In genomic region chr19:11140896-11141295, GRCh38 we compare ENCODE assay signal across 15 cellular contexts. TPM values are rescaled to one million over a fixed set of nuclear protein-coding genes. Genes with fewer than 3 reads are reported as not detected.
DNase-seq lines count a peak whose midpoint lies in the region; ATAC-seq and TF ChIP-seq lines count a peak whose summit lies in the region.
"Had no signal": no experiment of that assay in that cellular context is flagged by ENCODE, and none has a peak within 500 bp of the region (broad histone marks: within the 10 kb centered on the region; RNA-seq: fewer than 3 reads in every experiment).

No MANE protein-coding gene starts in this region.

- no peaks in the 10 kb centered on the region for H4K20me1 ChIP-seq in HCT116 (ENCODE audit: insufficient read depth)
- H4K20me1 ChIP-seq in neural progenitor cell (ENCODE audit: low read depth), result peaks cover 29% of the 10 kb centered on the region

- H3K4me3 ChIP-seq in HCT116 (replicated peaks in 1 of 2; ENCODE audit: low read depth in 1 of 2, low read length in 2 of 2) (no peak overlapping the region), neural progenitor cell (no peak overlapping the region), uterus (no peak overlapping the region)

- H3K9me2 ChIP-seq in HCT116 (ENCODE audit: insufficient read depth), result no peaks in the 10 kb centered on the region

- POLR2A ChIA-PET in HCT116 (lab: Charles Lee) (interaction anchor here (1.5 kb wide), 1 partner anchor 15 kb away, joined by 6 read pairs; no protein-coding TSS in a partner anchor), RWPE1 (lab: Yijun Ruan, JAX; ENCODE audit: low non-redundant PET) (interaction anchor here (0.6 kb wide), 1 partner anchor 14 kb away, joined by 3 read pairs; no protein-coding TSS in a partner anchor)

- RAD21 ChIA-PET in HCT116 (lab: Charles Lee; ENCODE audit: low non-redundant PET in 1 of 2, low total read pairs in 2 of 2, uncharacterized antibody in 2 of 2, unreplicated experiment in 2 of 2), result no interaction called here

- H3K27me3 ChIP-seq in HCT116 (ENCODE audit: insufficient read depth, low read length) (no peaks in the 10 kb centered on the region), neural progenitor cell (no peaks in the 10 kb centered on the region), uterus (no peaks in the 10 kb centered on the region)

- H3K4me2 ChIP-seq in HCT116 (ENCODE audit: low read length) (peak overlapping the region; percentile 5; the same call in 1 of the 2 replicates), neural progenitor cell (no peak overlapping the region)

- H3K9me3 ChIP-seq in HCT116 (ENCODE audit: control insufficient read depth in 1 of 2, insufficient read depth in 1 of 2, low read depth in 1 of 2, low read length in 2 of 2) (no peaks in the 10 kb centered on the region), neural progenitor cell (ENCODE audit: low read depth) (no peaks in the 10 kb centered on the region), uterus (no peaks in the 10 kb centered on the region)

- no peak for TF ChIP-seq RAD21 in HCT116 (IDR thresholded peaks at IDR 0.05; ENCODE audit: low read depth)

- H3K27ac ChIP-seq in HCT116 (ENCODE audit: low read depth, low read length), result no peak overlapping the region; the same call in 1 of the 2 replicates
- peak overlapping the region; percentile 100 for H3K27ac ChIP-seq in RWPE1
- H3K27ac ChIP-seq in neural progenitor cell, result no peak overlapping the region
- H3K27ac ChIP-seq in uterus, result peak overlapping the region; percentile 95 to 99

- TF ChIP-seq POLR2A in HCT116 (IDR thresholded peaks at IDR 0.05; ENCODE audit: borderline replicate concordance, extremely low read depth, insufficient read depth, insufficient read length), result no peak
- no peak for TF ChIP-seq POLR2A in uterus (IDR thresholded peaks at IDR 0.05)

- CTCF ChIA-PET in HCT116 (lab: Charles Lee) (interaction anchor here (1.5 to 2.3 kb wide), 2 partner anchors 15 to 16 kb away, joined by 5 to 7 read pairs; no protein-coding TSS in a partner anchor), RWPE1 (lab: Yijun Ruan, JAX) (no interaction called here)

- H3K4me1 ChIP-seq in HCT116 (ENCODE audit: control insufficient read depth in 1 of 2, insufficient read depth in 2 of 2, low read length in 2 of 2), result peaks cover 67 to 76% of the 10 kb centered on the region in 2 experiments
- peaks cover 23% of the 10 kb centered on the region for H3K4me1 ChIP-seq in neural progenitor cell
- H3K4me1 ChIP-seq in uterus, result peaks cover 12 to 34% of the 10 kb centered on the region in 2 donors

- peaks cover 37% of the 10 kb centered on the region for H3K4me1 Mint-ChIP-seq in neural progenitor cell

- no peak for TF ChIP-seq CTCF in HCT116 (IDR thresholded peaks at IDR 0.05 in 2 of 3, conservative IDR thresholded peaks at IDR 0.05 in 1 of 3; ENCODE audit: borderline replicate concordance in 1 of 3, insufficient read depth in 1 of 3, low read depth in 2 of 3, low read length in 2 of 3)
- TF ChIP-seq CTCF in RWPE1 (conservative IDR thresholded peaks at IDR 0.05; ENCODE audit: low read depth), result no peak
- no peak for TF ChIP-seq CTCF in neural progenitor cell (IDR thresholded peaks at IDR 0.05)
- TF ChIP-seq CTCF in uterus (IDR thresholded peaks at IDR 0.05), result no peak

- no peak for DNase-seq in HCT116 (ENCODE audit: low read depth, low spot score)
- DNase-seq in RWPE1 (ENCODE audit: low spot score), result no peak
- no peak for DNase-seq in neural progenitor cell (ENCODE audit: low spot score)
- no peak for DNase-seq in uterus
- DNase-seq in NCI-H1694 (lab: John Stamatoyannopoulos, UW), result no peak
- DNase-seq in globus pallidus (ENCODE audit: low spot score), result no peak
- no peak for DNase-seq in AG20443 (ENCODE audit: low spot score)
- DNase-seq: COR-L47, DMS153, H9, MV-4-11, NCI-H1436 treated with DMSO at 0.1 percent for 48 hours, NCI-H446, NCI-H748 treated with DMSO at 0.1 percent for 48 hours, SHP77 treated with DMSO at 0.1 percent for 48 hours had no signal

- no peak overlapping the region for H3K27ac Mint-ChIP-seq in neural progenitor cell
- H3K27ac Mint-ChIP-seq: H9 had no signal

- H2AFZ ChIP-seq in HCT116 (ENCODE audit: low read depth, low read length, poor library complexity, severe bottlenecking) (no peak overlapping the region), neural progenitor cell (replicated peaks) (no peak overlapping the region)

- BruUV-seq in HCT116 (replicated peaks; lab: Mats Ljungman, UMichigan), result no TSS peak

- intact Hi-C loops in HCT116 (cut with micrococcal nuclease), result no loop called here
- intact Hi-C loops in uterus (cut with DNase I; ENCODE audit: low total_unique reads), result no loop called here

- H3K27me3 Mint-ChIP-seq in neural progenitor cell (ENCODE audit: insufficient read depth, low read depth), result peaks cover 5% of the 10 kb centered on the region

- H3K36me3 Mint-ChIP-seq in neural progenitor cell, result peaks cover 6% of the 10 kb centered on the region

- H3K36me3 ChIP-seq in HCT116 (ENCODE audit: control insufficient read depth in 1 of 2, insufficient read depth in 2 of 2, low read length in 2 of 2), result 0 out of 4 replicates have a peak, but pooled peaks cover under 1 to 6% of the 10 kb centered on the region in 2 experiments
- no peaks in the 10 kb centered on the region for H3K36me3 ChIP-seq in neural progenitor cell
- no peaks in the 10 kb centered on the region for H3K36me3 ChIP-seq in uterus

- ATAC-seq in HCT116, result no peak

- H3K9ac ChIP-seq in HCT116 (ENCODE audit: low read length) (no peak overlapping the region), neural progenitor cell (no peak overlapping the region)

- H3K4me3 Mint-ChIP-seq in neural progenitor cell, result peak overlapping the region; percentile 55
- H3K4me3 Mint-ChIP-seq: H9 had no signal

- H3K79me2 ChIP-seq in HCT116 (ENCODE audit: insufficient read depth, low read length), result no peaks in the 10 kb centered on the region
- H3K79me2 ChIP-seq in neural progenitor cell (ENCODE audit: low read depth), result no peaks in the 10 kb centered on the region

- H3K9me3 Mint-ChIP-seq in neural progenitor cell, result no peaks in the 10 kb centered on the region
- H3K9me3 Mint-ChIP-seq: H9 had no signal

- peaks cover 65% of the 10 kb centered on the region for H3F3A ChIP-seq in neural progenitor cell (ENCODE audit: low read depth)

TF ChIP-seq in HCT116, 20 proteins besides CTCF, POLR2A, EP300 and RAD21 (continues in another document):
- no peak for TF ChIP-seq SP1 (IDR thresholded peaks at IDR 0.05; ENCODE audit: low read depth)
- TF ChIP-seq JUND (IDR thresholded peaks at IDR 0.05), result no peak
- no peak for TF ChIP-seq TCF7L2 (IDR thresholded peaks at IDR 0.05; ENCODE audit: borderline replicate concordance, extremely low read depth, insufficient read depth, insufficient read length)
- no peak for TF ChIP-seq CBX3 (IDR thresholded peaks at IDR 0.05; ENCODE audit: low read depth)
- TF ChIP-seq CEBPB (IDR thresholded peaks at IDR 0.05; ENCODE audit: low read depth), result no peak
- TF ChIP-seq REST (IDR thresholded peaks at IDR 0.05; ENCODE audit: low read depth), result no peak
- TF ChIP-seq EGR1 (IDR thresholded peaks at IDR 0.05; ENCODE audit: low read depth), result no peak
- TF ChIP-seq YY1 (IDR thresholded peaks at IDR 0.05; ENCODE audit: extremely low read depth, insufficient replicate concordance, low read depth, low read length), result no peak
- TF ChIP-seq EZH2phosphoT487 (IDR thresholded peaks at IDR 0.05; ENCODE audit: borderline replicate concordance), result no peak
- no peak for TF ChIP-seq ELF1 (IDR thresholded peaks at IDR 0.05; ENCODE audit: borderline replicate concordance, low read depth)
- no peak for TF ChIP-seq POLR2AphosphoS5 (IDR thresholded peaks at IDR 0.05; ENCODE audit: low read depth, low read length)
- no peak for TF ChIP-seq ATF3 (IDR thresholded peaks at IDR 0.05)
- no peak for TF ChIP-seq MAX (IDR thresholded peaks at IDR 0.05)

RNA-seq across cellular contexts. Expression of gene SPC24, which starts 14.7 kb away (rescaled TPM):
- total RNA-seq in HCT116 (2021; ENCODE audit: unreplicated experiment) (33.9 TPM), neural progenitor cell (ENCODE audit: low replicate concordance) (56.7 and 57.1 TPM in 2 replicates), uterus (10 to 100 TPM in 1 of 4 donors, 1 to 10 TPM in 3; 1.8 to 21.8 (median 2.6) TPM)
- 38.8 and 39.2 TPM in 2 replicates for polyA plus RNA-seq in HCT116 (2012)

RNA-seq across cellular contexts. Expression of gene LDLR, which starts 51.6 kb away (rescaled TPM):
- total RNA-seq in HCT116 (2021; ENCODE audit: unreplicated experiment), result 92.4 TPM
- polyA plus RNA-seq in HCT116 (2012), result 69.8 and 84.2 TPM in 2 replicates
- total RNA-seq in neural progenitor cell (ENCODE audit: low replicate concordance), result 39.3 and 78.0 TPM in 2 replicates
- 10 to 100 TPM in 3 of 4 donors, 1 to 10 TPM in 1; 7.9 to 55.3 (median 48.8) TPM for total RNA-seq in uterus

RNA-seq across cellular contexts. Expression of gene KANK2, which starts 56.4 kb away (rescaled TPM):
- total RNA-seq in HCT116 (2021; ENCODE audit: unreplicated experiment) (43.6 TPM), neural progenitor cell (ENCODE audit: low replicate concordance) (17.5 and 35.4 TPM in 2 replicates), uterus (100 to 1,000 TPM; 326 to 762 (median 535) TPM)
- polyA plus RNA-seq in HCT116 (2012), result 41.1 and 45.3 TPM in 2 replicates

Comparison
In these comparisons a context has a peak if more than half of its experiments do, and no peak if none do; other contexts are left out.
1. H3K27ac ChIP-seq: peak in RWPE1 (single experiment) and uterus (2 of 2); none in HCT116 (single experiment) and neural progenitor cell (single experiment).